Comparison of ENCODE assay signal across 8 cellular contexts in the genomic region with DNA sequence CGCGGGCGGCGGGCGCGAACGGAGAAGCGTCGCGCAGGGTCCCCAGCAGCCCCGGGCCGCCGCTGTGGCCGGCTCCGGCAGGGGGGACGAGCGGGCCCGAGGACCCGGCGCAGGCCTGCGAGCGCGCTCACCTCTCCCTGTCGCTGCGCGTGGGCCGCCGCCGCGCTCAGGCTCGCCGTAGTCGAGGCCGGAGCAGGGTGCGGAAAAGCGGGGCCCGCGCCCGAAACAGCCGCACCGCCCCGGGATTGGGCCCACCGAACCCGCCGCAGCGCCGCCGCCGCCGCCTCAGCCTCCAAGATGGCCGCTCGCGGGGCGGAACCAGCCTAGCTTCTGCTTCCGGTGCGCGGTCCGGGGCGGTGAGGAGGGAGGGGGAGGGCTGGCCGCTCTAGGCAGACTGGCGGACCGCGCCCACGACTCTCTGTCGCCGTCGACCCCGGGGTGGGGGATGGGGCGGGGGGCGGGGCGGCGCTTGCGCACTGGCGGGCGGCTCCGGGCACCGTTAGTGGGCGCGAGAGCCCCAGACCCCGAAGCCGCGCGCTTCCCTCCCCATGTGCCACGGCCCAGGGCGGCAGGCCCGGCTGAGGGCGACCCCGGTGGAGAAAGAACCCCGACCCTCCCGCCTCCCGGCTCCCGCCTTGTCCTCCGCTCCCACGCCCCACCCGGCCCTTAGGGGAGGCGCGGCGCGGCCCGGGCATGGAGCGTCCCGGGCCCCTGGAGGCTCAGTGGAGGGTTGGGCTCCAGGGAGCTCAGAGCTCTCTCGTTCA. TPM values are rescaled to one million over a fixed set of nuclear protein-coding genes. Genes with fewer than 3 reads are reported as not detected.
A peak's percentile ranks its signal among the peaks of the same experiment; 100 is the strongest.
DNase-seq lines count a peak whose midpoint lies in the region; ATAC-seq lines count a peak whose summit lies in the region.

A gene (minus strand): TSS at position 320 of the 764 bp plus-strand sequence. CDS start 5,862 bp downstream, outside the sequence.

- no peaks in the 10 kb centered on the region; the same call in 1 of the 2 replicates for H3K9me3 ChIP-seq in NT2/D1 (ENCODE audit: insufficient read depth, low read length)
- H3K9me3 ChIP-seq in endocrine pancreas (ENCODE audit: control insufficient read depth, low read length), result no peaks in the 10 kb centered on the region

- peaks cover 12% of the 10 kb centered on the region for H3K36me3 Mint-ChIP-seq in activated CD8-positive, alpha-beta memory T cell treated with anti-CD3 and anti-CD28 coated beads, Interleukin-2, amount 10 ng/mL, durations not matched to agents 7 days and 5 days

- no peaks in the 10 kb centered on the region for H3K27me3 Mint-ChIP-seq in activated CD8-positive, alpha-beta memory T cell treated with anti-CD3 and anti-CD28 coated beads, Interleukin-2, amount 10 ng/mL, durations not matched to agents 7 days and 5 days

- H3K36me3 ChIP-seq in NT2/D1 (ENCODE audit: insufficient read depth, insufficient read length, low read length) (peaks cover 37% of the 10 kb centered on the region), endocrine pancreas (ENCODE audit: control insufficient read depth, insufficient read depth, low read length) (no peaks in the 10 kb centered on the region)

- no peaks in the 10 kb centered on the region for H3K27me3 ChIP-seq in NT2/D1 (ENCODE audit: insufficient read depth, insufficient read length)
- H3K27me3 ChIP-seq in endocrine pancreas (ENCODE audit: control insufficient read depth, insufficient read depth, low read length), result no peaks in the 10 kb centered on the region

- no peaks in the 10 kb centered on the region for H3K9me3 Mint-ChIP-seq in activated CD8-positive, alpha-beta memory T cell treated with anti-CD3 and anti-CD28 coated beads, Interleukin-2, amount 10 ng/mL, durations not matched to agents 7 days and 5 days (ENCODE audit: low read depth)

- DNase-seq in C1 segment of cervical spinal cord (lab: John Stamatoyannopoulos, UW) (peak; percentile 58 to 96 (median 92)), HS-27A (ENCODE audit: low read depth) (peak; percentile 61), NT2/D1 (ENCODE audit: low read depth, low spot score) (peak; percentile 76), mesenteric fat pad (ENCODE audit: low spot score) (peak; percentile 98)
- DNase-seq in activated CD8-positive, alpha-beta memory T cell treated with anti-CD3 and anti-CD28 coated beads, Interleukin-2, amount 10 ng/mL, durations not matched to agents 7 days and 5 days, result peak; percentile 96
- peak; percentile 81 for DNase-seq in stimulated activated CD8-positive, alpha-beta memory T cell treated with anti-CD3 and anti-CD28 coated beads, Interleukin-15, amount 100 ng/mL, for 1 hour (ENCODE audit: low read depth)

- ATAC-seq in GM19395 (IDR thresholded peaks at IDR 0.05; ENCODE audit: unreplicated experiment), result peak; percentile 68
- ATAC-seq in activated CD8-positive, alpha-beta memory T cell treated with anti-CD3 and anti-CD28 coated beads, Interleukin-2, amount 10 ng/mL, durations not matched to agents 7 days and 5 days, result peak; percentile 95

- peak within 1 kb of the TSS; percentile 90 for H3K4me3 Mint-ChIP-seq in activated CD8-positive, alpha-beta memory T cell treated with anti-CD3 and anti-CD28 coated beads, Interleukin-2, amount 10 ng/mL, durations not matched to agents 7 days and 5 days

- H3K4me3 ChIP-seq in NT2/D1 (ENCODE audit: insufficient read length, low read depth) (peak within 1 kb of the TSS; percentile 84), endocrine pancreas (ENCODE audit: control insufficient read depth, insufficient read depth, low read length) (no peak within 1 kb of the TSS)

- H3K27ac Mint-ChIP-seq in activated CD8-positive, alpha-beta memory T cell treated with anti-CD3 and anti-CD28 coated beads, Interleukin-2, amount 10 ng/mL, durations not matched to agents 7 days and 5 days, result peak within 1 kb of the TSS; percentile 84

- H3K4me1 Mint-ChIP-seq in activated CD8-positive, alpha-beta memory T cell treated with anti-CD3 and anti-CD28 coated beads, Interleukin-2, amount 10 ng/mL, durations not matched to agents 7 days and 5 days, result peaks cover 37% of the 10 kb centered on the region

- peak within 1 kb of the TSS; percentile 95 for H3K9ac ChIP-seq in NT2/D1 (ENCODE audit: insufficient read length, low read depth)
- H3K9ac ChIP-seq in endocrine pancreas (ENCODE audit: control insufficient read depth, insufficient read depth, low read length), result peak within 1 kb of the TSS; percentile 92

- CTCF ChIA-PET in activated CD8-positive, alpha-beta memory T cell treated with anti-CD3 and anti-CD28 coated beads, Interleukin-2, amount 10 ng/mL, durations not matched to agents 7 days and 5 days (lab: Charles Lee), result interaction anchor here (0.8 to 1.5 kb wide), 4 partner anchors 18 to 152 kb away, joined by 3 to 12 read pairs (median 4); no protein-coding TSS in a partner anchor

- H3K4me1 ChIP-seq in NT2/D1 (ENCODE audit: insufficient read depth, insufficient read length) (peaks cover 7% of the 10 kb centered on the region), endocrine pancreas (ENCODE audit: control insufficient read depth, insufficient read depth, low read length) (no peaks in the 10 kb centered on the region)

RNA-seq across cellular contexts. Expression of the gene that starts here (rescaled TPM):
- 10 to 100 TPM; 71.3 to 83.3 TPM for total RNA-seq in activated CD8-positive, alpha-beta memory T cell treated with anti-CD3 and anti-CD28 coated beads, Interleukin-2, amount 10 ng/mL, durations not matched to agents 7 days and 5 days
- total RNA-seq in mesenteric fat pad, result 56.5 TPM
